Comparison of ENCODE assay signal across 2 cellular contexts in the genomic region with DNA sequence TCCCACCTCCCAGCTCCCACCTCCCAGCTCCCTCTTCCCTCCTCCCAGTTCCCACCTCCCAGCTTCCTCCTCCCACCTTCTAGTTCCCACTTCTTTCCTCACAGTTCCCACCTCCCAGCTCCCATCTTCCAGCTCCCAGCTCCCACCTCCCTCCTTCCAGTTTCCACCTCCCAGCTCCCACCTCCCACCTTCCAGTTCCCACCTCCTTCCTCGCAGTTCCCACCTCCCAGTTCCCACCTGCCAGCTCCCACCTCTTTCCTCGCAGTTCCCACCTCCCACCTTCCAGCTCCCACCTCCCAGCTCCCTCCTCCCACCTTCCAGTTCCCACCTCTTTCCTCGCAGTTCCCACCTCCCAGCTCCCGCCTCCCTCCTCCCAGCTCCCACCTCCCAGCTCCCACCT.
TF ChIP-seq lines count a peak whose summit lies in the region.

No MANE protein-coding gene starts in this region.

TF ChIP-seq in A549, 52 proteins besides CTCF, POLR2A, EP300 and RAD21:
- TF ChIP-seq, protein P1, sequence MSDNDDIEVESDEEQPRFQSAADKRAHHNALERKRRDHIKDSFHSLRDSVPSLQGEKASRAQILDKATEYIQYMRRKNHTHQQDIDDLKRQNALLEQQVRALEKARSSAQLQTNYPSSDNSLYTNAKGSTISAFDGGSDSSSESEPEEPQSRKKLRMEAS (IDR thresholded peaks at IDR 0.05): no peak
- TF ChIP-seq, protein P2, sequence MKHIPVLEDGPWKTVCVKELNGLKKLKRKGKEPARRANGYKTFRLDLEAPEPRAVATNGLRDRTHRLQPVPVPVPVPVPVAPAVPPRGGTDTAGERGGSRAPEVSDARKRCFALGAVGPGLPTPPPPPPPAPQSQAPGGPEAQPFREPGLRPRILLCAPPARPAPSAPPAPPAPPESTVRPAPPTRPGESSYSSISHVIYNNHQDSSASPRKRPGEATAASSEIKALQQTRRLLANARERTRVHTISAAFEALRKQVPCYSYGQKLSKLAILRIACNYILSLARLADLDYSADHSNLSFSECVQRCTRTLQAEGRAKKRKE (CRISPR knock-in tag; IDR thresholded peaks at IDR 0.05; ENCODE audit: low read depth): no peak
- TF ChIP-seq RCOR1 (IDR thresholded peaks at IDR 0.05; ENCODE audit: low read depth, low read length) (no peak), NPAS2 (CRISPR knock-in tag; IDR thresholded peaks at IDR 0.05; ENCODE audit: borderline replicate concordance) (no peak), KDM1A (IDR thresholded peaks at IDR 0.05; ENCODE audit: low read depth) (peak; percentile 73; the same call in 1 of the 2 replicates)
- TF ChIP-seq, protein P3, sequence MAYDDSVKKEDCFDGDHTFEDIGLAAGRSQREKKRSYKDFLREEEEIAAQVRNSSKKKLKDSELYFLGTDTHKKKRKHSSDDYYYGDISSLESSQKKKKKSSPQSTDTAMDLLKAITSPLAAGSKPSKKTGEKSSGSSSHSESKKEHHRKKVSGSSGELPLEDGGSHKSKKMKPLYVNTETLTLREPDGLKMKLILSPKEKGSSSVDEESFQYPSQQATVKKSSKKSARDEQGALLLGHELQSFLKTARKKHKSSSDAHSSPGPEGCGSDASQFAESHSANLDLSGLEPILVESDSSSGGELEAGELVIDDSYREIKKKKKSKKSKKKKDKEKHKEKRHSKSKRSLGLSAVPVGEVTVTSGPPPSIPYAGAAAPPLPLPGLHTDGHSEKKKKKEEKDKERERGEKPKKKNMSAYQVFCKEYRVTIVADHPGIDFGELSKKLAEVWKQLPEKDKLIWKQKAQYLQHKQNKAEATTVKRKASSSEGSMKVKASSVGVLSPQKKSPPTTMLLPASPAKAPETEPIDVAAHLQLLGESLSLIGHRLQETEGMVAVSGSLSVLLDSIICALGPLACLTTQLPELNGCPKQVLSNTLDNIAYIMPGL (CRISPR knock-in tag; IDR thresholded peaks at IDR 0.05; ENCODE audit: borderline replicate concordance): no peak

TF ChIP-seq in HCT116, 20 proteins besides CTCF, POLR2A, EP300 and RAD21:
- no peak for TF ChIP-seq SP1 (IDR thresholded peaks at IDR 0.05; ENCODE audit: low read depth)
- TF ChIP-seq ELF1 (IDR thresholded peaks at IDR 0.05; ENCODE audit: borderline replicate concordance, low read depth): no peak
- TF ChIP-seq, protein P4, sequence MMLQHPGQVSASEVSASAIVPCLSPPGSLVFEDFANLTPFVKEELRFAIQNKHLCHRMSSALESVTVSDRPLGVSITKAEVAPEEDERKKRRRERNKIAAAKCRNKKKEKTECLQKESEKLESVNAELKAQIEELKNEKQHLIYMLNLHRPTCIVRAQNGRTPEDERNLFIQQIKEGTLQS (IDR thresholded peaks at IDR 0.05): no peak
- TF ChIP-seq FOSL1 (IDR thresholded peaks at IDR 0.05; ENCODE audit: low read depth): no peak
- no peak for TF ChIP-seq TCF7L2 (IDR thresholded peaks at IDR 0.05; ENCODE audit: borderline replicate concordance, extremely low read depth, insufficient read depth, insufficient read length)
- TF ChIP-seq, protein P1 (IDR thresholded peaks at IDR 0.05): no peak
- TF ChIP-seq EGR1 (IDR thresholded peaks at IDR 0.05; ENCODE audit: low read depth): no peak
- no peak for TF ChIP-seq ZFX (IDR thresholded peaks at IDR 0.05)
- no peak for TF ChIP-seq SIN3A (IDR thresholded peaks at IDR 0.05; ENCODE audit: low read depth)
- TF ChIP-seq SRF (IDR thresholded peaks at IDR 0.05; ENCODE audit: low read depth): no peak
- no peak for TF ChIP-seq CBX3 (IDR thresholded peaks at IDR 0.05; ENCODE audit: low read depth)
- no peak for TF ChIP-seq JUND (IDR thresholded peaks at IDR 0.05)
- no peak for TF ChIP-seq YY1 (IDR thresholded peaks at IDR 0.05; ENCODE audit: extremely low read depth, insufficient replicate concordance, low read depth, low read length)
- TF ChIP-seq, protein P5, sequence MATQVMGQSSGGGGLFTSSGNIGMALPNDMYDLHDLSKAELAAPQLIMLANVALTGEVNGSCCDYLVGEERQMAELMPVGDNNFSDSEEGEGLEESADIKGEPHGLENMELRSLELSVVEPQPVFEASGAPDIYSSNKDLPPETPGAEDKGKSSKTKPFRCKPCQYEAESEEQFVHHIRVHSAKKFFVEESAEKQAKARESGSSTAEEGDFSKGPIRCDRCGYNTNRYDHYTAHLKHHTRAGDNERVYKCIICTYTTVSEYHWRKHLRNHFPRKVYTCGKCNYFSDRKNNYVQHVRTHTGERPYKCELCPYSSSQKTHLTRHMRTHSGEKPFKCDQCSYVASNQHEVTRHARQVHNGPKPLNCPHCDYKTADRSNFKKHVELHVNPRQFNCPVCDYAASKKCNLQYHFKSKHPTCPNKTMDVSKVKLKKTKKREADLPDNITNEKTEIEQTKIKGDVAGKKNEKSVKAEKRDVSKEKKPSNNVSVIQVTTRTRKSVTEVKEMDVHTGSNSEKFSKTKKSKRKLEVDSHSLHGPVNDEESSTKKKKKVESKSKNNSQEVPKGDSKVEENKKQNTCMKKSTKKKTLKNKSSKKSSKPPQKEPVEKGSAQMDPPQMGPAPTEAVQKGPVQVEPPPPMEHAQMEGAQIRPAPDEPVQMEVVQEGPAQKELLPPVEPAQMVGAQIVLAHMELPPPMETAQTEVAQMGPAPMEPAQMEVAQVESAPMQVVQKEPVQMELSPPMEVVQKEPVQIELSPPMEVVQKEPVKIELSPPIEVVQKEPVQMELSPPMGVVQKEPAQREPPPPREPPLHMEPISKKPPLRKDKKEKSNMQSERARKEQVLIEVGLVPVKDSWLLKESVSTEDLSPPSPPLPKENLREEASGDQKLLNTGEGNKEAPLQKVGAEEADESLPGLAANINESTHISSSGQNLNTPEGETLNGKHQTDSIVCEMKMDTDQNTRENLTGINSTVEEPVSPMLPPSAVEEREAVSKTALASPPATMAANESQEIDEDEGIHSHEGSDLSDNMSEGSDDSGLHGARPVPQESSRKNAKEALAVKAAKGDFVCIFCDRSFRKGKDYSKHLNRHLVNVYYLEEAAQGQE (IDR thresholded peaks at IDR 0.05; ENCODE audit: low read depth): no peak
